25 cellular contexts compared by ENCODE assay signal in the genomic region with DNA sequence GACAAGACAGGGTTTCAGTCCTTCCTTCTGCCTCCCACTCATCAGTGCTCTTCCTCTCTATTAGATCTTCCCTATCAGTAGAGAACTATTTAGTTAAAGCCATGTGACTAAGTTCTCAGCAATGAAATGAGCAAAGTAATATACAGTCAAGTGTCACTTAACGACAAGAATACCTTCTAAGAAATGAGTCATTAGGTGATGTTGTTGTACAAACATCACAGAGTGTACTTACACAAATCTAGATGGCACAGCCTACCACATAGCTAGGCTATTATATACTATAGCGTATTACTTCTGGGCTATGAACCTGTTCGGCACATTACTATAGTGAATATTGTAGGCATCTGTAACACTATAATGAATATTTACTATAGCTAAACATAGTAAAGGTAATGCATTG.
"Had no signal": no experiment of that assay in that cellular context is flagged by ENCODE, and none has a peak within 500 bp of the region (broad histone marks: within the 10 kb centered on the region; RNA-seq: fewer than 3 reads in every experiment).

No MANE protein-coding gene starts in this region.

- H3K27ac ChIP-seq: esophagus squamous epithelium, right atrium auricular region, stomach, thyroid gland had no signal

- DNase-seq: activated CD4-positive, alpha-beta memory T cell treated with anti-CD3 and anti-CD28 coated beads for 36 hours; activated CD4-positive, alpha-beta T cell treated with anti-CD3 and anti-CD28 coated beads, Interleukin-2, amount 10 ng/mL, durations not matched to agents 24 days and 14 days; activated CD4-positive, CD25-positive, alpha-beta regulatory T cell treated with anti-CD3 and anti-CD28 coated beads, Interleukin-2, amount 50 U/mL, for 72 hours; activated CD8-positive, alpha-beta memory T cell treated with anti-CD3 and anti-CD28 coated beads, Interleukin-2, amount 50 U/mL, for 48 hours; activated naive CD8-positive, alpha-beta T cell treated with anti-CD3 and anti-CD28 coated beads, Interleukin-2, amount 50 U/mL, for 24 hours; activated T-cell treated with anti-CD3 and anti-CD28 coated beads, Interleukin-2, amount 50 U/mL, for 4 hours; amygdala; central memory CD4-positive, alpha-beta T cell; esophagus squamous epithelium; hippocampal formation; immature natural killer cell; mucosa of descending colon; stimulated activated CD4-positive, alpha-beta T cell treated with anti-CD3 and anti-CD28 coated beads, Interleukin-1b, Interleukin-23, amount 100 ng/mL, for 48 hours; stimulated activated CD4-positive, alpha-beta T cell treated with anti-CD3 and anti-CD28 coated beads, Interleukin-4, amount 100 ng/mL, for 4 hours; stimulated activated CD8-positive, alpha-beta memory T cell treated with anti-CD3 and anti-CD28 coated beads, Interleukin-4, amount 100 ng/mL, for 48 hours; stomach; thyroid gland had no signal

- ATAC-seq: activated naive CD8-positive, alpha-beta T cell treated with anti-CD3 and anti-CD28 coated beads, Interleukin-2, amount 50 U/mL, for 24 hours; activated T-cell treated with anti-CD3 and anti-CD28 coated beads, Interleukin-2, amount 50 U/mL, for 4 hours; activated T-helper 17 cell treated with anti-CD3 and anti-CD28 coated beads, Interleukin-2, amount 50 U/mL, for 72 hours; left lobe of liver; mucosa of descending colon; natural killer cell treated with Interleukin-12 subunit alpha and Interleukin-12 subunit beta and Interleukin-15 and Interleukin-18, amount 100 ng/mL, for 72 hours; stimulated activated memory B cell treated with anti-CD40 and anti-IgM and Interleukin-4, amounts not matched to agents 10 μg/mL and 1 μg/mL and 100 μg/mL, for 72 hours had no signal

- FAIRE-seq: frontal cortex, TTC549 had no signal

- H3K9me3 ChIP-seq: esophagus squamous epithelium, mucosa of descending colon, right atrium auricular region, stomach, thyroid gland had no signal

- H3K4me1 ChIP-seq: esophagus squamous epithelium, right atrium auricular region, stomach, thyroid gland had no signal

- H3K36me3 ChIP-seq: esophagus squamous epithelium, right atrium auricular region, stomach, thyroid gland had no signal

- H3K4me3 ChIP-seq: esophagus squamous epithelium, mucosa of descending colon, right atrium auricular region, smooth muscle cell, stomach, thyroid gland had no signal

- H3K27me3 ChIP-seq: esophagus squamous epithelium, right atrium auricular region, stomach, thyroid gland had no signal
